Comparison of ENCODE assay signal across 26 cellular contexts in genomic region chr4:185257086-185257485, GRCh38. TPM values are rescaled to one million over a fixed set of nuclear protein-coding genes. Genes with fewer than 3 reads are reported as not detected.
DNase-seq lines count a peak whose midpoint lies in the region; ATAC-seq and TF ChIP-seq lines count a peak whose summit lies in the region.
"Had no signal": no experiment of that assay in that cellular context is flagged by ENCODE, and none has a peak within 500 bp of the region (broad histone marks: within the 10 kb centered on the region; RNA-seq: fewer than 3 reads in every experiment).

No MANE protein-coding gene starts in this region.

- H3K9me2 ChIP-seq in Karpas-422 (replicated peaks; ENCODE audit: insufficient read depth, low read length): no peaks in the 10 kb centered on the region

- H3K9me3 ChIP-seq in Karpas-422 (ENCODE audit: low read length) (no peaks in the 10 kb centered on the region), smooth muscle cell (replicated peaks; ENCODE audit: low read depth) (no peaks in the 10 kb centered on the region)
- H3K9me3 ChIP-seq in CD8-positive, alpha-beta memory T cell (ENCODE audit: low read length): no peaks in the 10 kb centered on the region
- H3K9me3 ChIP-seq: sigmoid colon, SJCRH30, testis, uterus had no signal

- no peak overlapping the region for H3K4me3 ChIP-seq in Karpas-422 (ENCODE audit: low read length)
- no peak overlapping the region for H3K4me3 ChIP-seq in brain microvascular endothelial cell (ENCODE audit: low read depth, low read length)
- H3K4me3 ChIP-seq in smooth muscle cell: no peak overlapping the region
- no peak overlapping the region for H3K4me3 ChIP-seq in CD8-positive, alpha-beta memory T cell (ENCODE audit: low read length)
- H3K4me3 ChIP-seq: cardiac muscle cell, coronary artery, lung, sigmoid colon, SJCRH30, testis, uterus had no signal

- H3K9me3 Mint-ChIP-seq in CD8-positive, alpha-beta memory T cell: no peaks in the 10 kb centered on the region
- H3K9me3 Mint-ChIP-seq: activated naive CD4-positive, alpha-beta T cell treated with anti-CD3 and anti-CD28 coated beads, Interleukin-2, amount 50 U/mL, for 72 hours; CD4-positive, CD25-positive, alpha-beta regulatory T cell; effector memory CD8-positive, alpha-beta T cell had no signal

- no peaks in the 10 kb centered on the region for H3K27me3 ChIP-seq in Karpas-422 (ENCODE audit: low read length)
- H3K27me3 ChIP-seq in brain microvascular endothelial cell (replicated peaks): no peaks in the 10 kb centered on the region
- H3K27me3 ChIP-seq in smooth muscle cell (ENCODE audit: low read depth): no peaks in the 10 kb centered on the region
- H3K27me3 ChIP-seq in CD8-positive, alpha-beta memory T cell (ENCODE audit: insufficient read depth, low read length, poor library complexity, severe bottlenecking): no peaks in the 10 kb centered on the region
- H3K27me3 ChIP-seq: cardiac muscle cell, sigmoid colon, SJCRH30, testis, uterus had no signal

- peak overlapping the region in 2 of 8 donors; percentile 90 to 91 for H3K27ac Mint-ChIP-seq in CD8-positive, alpha-beta memory T cell
- H3K27ac Mint-ChIP-seq: activated naive CD4-positive, alpha-beta T cell treated with anti-CD3 and anti-CD28 coated beads, Interleukin-2, amount 50 U/mL, for 72 hours; effector memory CD8-positive, alpha-beta T cell; progenitor cell of endocrine pancreas had no signal

- WGBS in smooth muscle cell (ENCODE audit: low lambda C conversion rate): 97% methylated on average over 3 of the region's 3 CpGs

- H3K4me1 Mint-ChIP-seq in CD8-positive, alpha-beta memory T cell: peaks cover 25 to 53% (median 42%) of the 10 kb centered on the region in 3 donors

- H3K4me1 ChIP-seq in Karpas-422 (ENCODE audit: low read length) (peaks cover 86% of the 10 kb centered on the region), smooth muscle cell (ENCODE audit: low read depth) (peaks cover 13% of the 10 kb centered on the region)
- H3K4me1 ChIP-seq in CD8-positive, alpha-beta memory T cell (ENCODE audit: insufficient read depth, low read length): peaks cover 33% of the 10 kb centered on the region
- H3K4me1 ChIP-seq: uterus had no signal

- peak overlapping the region; percentile 86 for H3K4me2 ChIP-seq in Karpas-422 (ENCODE audit: low read depth, low read length, poor library complexity, severe bottlenecking)
- no peak overlapping the region for H3K4me2 ChIP-seq in smooth muscle cell

- no peaks in the 10 kb centered on the region for H4K20me1 ChIP-seq in Karpas-422 (ENCODE audit: insufficient read depth, low read depth, low read length)
- no peaks in the 10 kb centered on the region for H4K20me1 ChIP-seq in smooth muscle cell (ENCODE audit: low read depth)

- H3K36me3 Mint-ChIP-seq in CD8-positive, alpha-beta memory T cell: peaks cover 0 to 9% (median 2%) of the 10 kb centered on the region in 3 donors

- POLR2A ChIA-PET in CD8-positive, alpha-beta memory T cell (lab: Charles Lee): no interaction called here

- H3K27ac ChIP-seq in Karpas-422 (ENCODE audit: low read length) (peak overlapping the region; percentile 81), brain microvascular endothelial cell (peak overlapping the region; percentile 87), smooth muscle cell (ENCODE audit: low read depth) (peak overlapping the region; percentile 53)
- H3K27ac ChIP-seq in CD8-positive, alpha-beta memory T cell (ENCODE audit: low read depth, low read length): no peak overlapping the region
- H3K27ac ChIP-seq: cardiac muscle cell, coronary artery, SJCRH30, testis, uterus had no signal

- no peaks in the 10 kb centered on the region for H3K27me3 Mint-ChIP-seq in CD8-positive, alpha-beta memory T cell
- H3K27me3 Mint-ChIP-seq: CD4-positive, CD25-positive, alpha-beta regulatory T cell; effector memory CD8-positive, alpha-beta T cell had no signal

- TF ChIP-seq CTCF in brain microvascular endothelial cell (IDR thresholded peaks at IDR 0.05; ENCODE audit: low read depth, low read length, missing control alignments): no peak
- no peak for TF ChIP-seq CTCF in smooth muscle cell (IDR thresholded peaks at IDR 0.05; ENCODE audit: borderline replicate concordance, insufficient read depth, poor library complexity, severe bottlenecking)

- in situ Hi-C loops in brain microvascular endothelial cell (cut with HindIII; ENCODE audit: low pct_ligation_motif_present, low sequenced_read_pairs): no loop called here

- H3K9ac ChIP-seq in Karpas-422 (ENCODE audit: low read length) (no peak overlapping the region), smooth muscle cell (ENCODE audit: low read depth) (peak overlapping the region; percentile 30)

- H3F3A ChIP-seq in smooth muscle cell (ENCODE audit: low read depth): no peaks in the 10 kb centered on the region

- CTCF ChIA-PET in CD8-positive, alpha-beta memory T cell (lab: Charles Lee): interaction anchor here (1.3 kb wide), 1 partner anchor 74 kb away, joined by 3 read pairs; no protein-coding TSS in a partner anchor

- H3K36me3 ChIP-seq in Karpas-422 (ENCODE audit: insufficient read depth, low read length) (no peaks in the 10 kb centered on the region), brain microvascular endothelial cell (replicated peaks) (no peaks in the 10 kb centered on the region), smooth muscle cell (ENCODE audit: low read depth) (no peaks in the 10 kb centered on the region)
- H3K36me3 ChIP-seq in CD8-positive, alpha-beta memory T cell (ENCODE audit: insufficient read depth, low read length): no peaks in the 10 kb centered on the region
- H3K36me3 ChIP-seq: cardiac muscle cell, sigmoid colon, SJCRH30, uterus had no signal

- peak; percentile 35 for ATAC-seq in GM21723 (IDR thresholded peaks at IDR 0.05; ENCODE audit: unreplicated experiment)
- ATAC-seq in GM21619 (IDR thresholded peaks at IDR 0.05; ENCODE audit: unreplicated experiment): no peak
- ATAC-seq: activated naive CD4-positive, alpha-beta T cell treated with anti-CD3 and anti-CD28 coated beads, Interleukin-2, amount 50 U/mL, for 72 hours; effector memory CD8-positive, alpha-beta T cell; esophagus mucosa; HepG2 had no signal

- no peak overlapping the region for H3K4me3 Mint-ChIP-seq in CD8-positive, alpha-beta memory T cell
- H3K4me3 Mint-ChIP-seq: effector memory CD8-positive, alpha-beta T cell had no signal

- no peak for DNase-seq in Karpas-422
- no peak for DNase-seq in brain microvascular endothelial cell
- no peak for DNase-seq in smooth muscle cell (lab: John Stamatoyannopoulos, UW; ENCODE audit: unreplicated experiment)
- DNase-seq in GF-D8 (lab: John Stamatoyannopoulos, UW): no peak
- no peak for DNase-seq in CD8-positive, alpha-beta memory T cell
- DNase-seq: activated CD4-positive, CD25-positive, alpha-beta regulatory T cell; CD4-positive, CD25-positive, alpha-beta regulatory T cell; effector memory CD8-positive, alpha-beta T cell; NCI-H1048; NCI-H1694 treated with DMSO at 0.1 percent for 48 hours; NCI-H524 treated with DMSO at 0.1 percent for 48 hours; sigmoid colon; SJCRH30; stimulated activated naive CD4-positive, alpha-beta T cell treated with Interleukin-2 at 50 U/mL for 16 hours; T-helper 1 cell; testis; uterus had no signal

- H2AFZ ChIP-seq in Karpas-422 (ENCODE audit: low read length) (no peak overlapping the region), smooth muscle cell (ENCODE audit: low read depth) (no peak overlapping the region)

- peaks cover 88% of the 10 kb centered on the region for H3K79me2 ChIP-seq in Karpas-422 (ENCODE audit: low read length)
- H3K79me2 ChIP-seq in smooth muscle cell (ENCODE audit: low read depth): no peaks in the 10 kb centered on the region

RNA-seq across cellular contexts. Expression of gene SNX25, which starts 47.7 kb away (rescaled TPM):
- total RNA-seq in Karpas-422 (2014; rRNA removed; shearing (Covaris generic); ENCODE audit: low replicate concordance): 39.2 and 50.5 TPM in 2 replicates
- 23.6 and 25.5 TPM in 2 replicates for total RNA-seq in smooth muscle cell
- 12.3 and 16.1 TPM in 2 replicates for polyA plus RNA-seq in smooth muscle cell
- 10 to 100 TPM; 17.7 to 18.2 TPM for total RNA-seq in CD8-positive, alpha-beta memory T cell
- 7.8 TPM for polyA plus RNA-seq in CD8-positive, alpha-beta memory T cell

RNA-seq across cellular contexts. Expression of gene CFAP97, which starts 53.3 kb away (rescaled TPM):
- total RNA-seq in Karpas-422 (2014; rRNA removed; shearing (Covaris generic); ENCODE audit: low replicate concordance): 15.8 and 44.5 TPM in 2 replicates
- 19.0 and 28.2 TPM in 2 replicates for total RNA-seq in smooth muscle cell
- 11.4 and 15.7 TPM in 2 replicates for polyA plus RNA-seq in smooth muscle cell
- 10 to 100 TPM; 49.9 to 50.1 TPM for total RNA-seq in CD8-positive, alpha-beta memory T cell
- 107 TPM for polyA plus RNA-seq in CD8-positive, alpha-beta memory T cell
